28 cellular contexts compared by ENCODE assay signal in genomic region chr19:7006305-7006704, GRCh38. TPM values are rescaled to one million over a fixed set of nuclear protein-coding genes. Genes with fewer than 3 reads are reported as not detected.
"Had no signal": no experiment of that assay in that cellular context is flagged by ENCODE, and none has a peak within 500 bp of the region (broad histone marks: within the 10 kb centered on the region; RNA-seq: fewer than 3 reads in every experiment).

No MANE protein-coding gene starts in this region.

- H3K36me3 Mint-ChIP-seq: brain, memory B cell had no signal

- DNase-seq: activated CD4-positive, alpha-beta T cell treated with anti-CD3 and anti-CD28 coated beads, Interleukin-2, amount 50 U/mL, for 4 hours; activated gamma-delta T cell; aorta; heart right ventricle; left colon; pancreas; psoas muscle; stimulated activated CD4-positive, alpha-beta T cell treated with anti-CD3 and anti-CD28 coated beads, Interleukin-4, amount 100 ng/mL, for 24 hours; stimulated activated naive CD4-positive, alpha-beta T cell treated with Interleukin-2 at 50 U/mL for 16 hours; T1000; upper lobe of left lung had no signal

- H3K4me3 Mint-ChIP-seq: activated T-helper 1 cell treated with anti-CD3 and anti-CD28 coated beads, Interleukin-12 subunit alpha, Interleukin-12 subunit beta, Interleukin-2, Interleukin-4 antibody, amounts not matched to agents 30 ng/mL and 10 ng/mL and 1 ng/mL, durations not matched to agents 14 hours and 24 hours and 36 hours; brain; memory B cell; nephron; WTC11 had no signal

- H3K27me3 ChIP-seq: right atrium auricular region, upper lobe of left lung had no signal

- H3K27ac Mint-ChIP-seq: activated naive CD4-positive, alpha-beta T cell treated with anti-CD3 and anti-CD28 coated beads, Interleukin-2, amount 50 U/mL, for 72 hours; activated T-helper 1 cell treated with anti-CD3 and anti-CD28 coated beads, Interleukin-12 subunit alpha, Interleukin-12 subunit beta, Interleukin-2, Interleukin-4 antibody, amounts not matched to agents 30 ng/mL and 10 ng/mL and 1 ng/mL, durations not matched to agents 14 hours and 24 hours and 36 hours; brain; memory B cell; nephron; WTC11 had no signal

- H3K27ac ChIP-seq: heart right ventricle, pancreas, psoas muscle, right atrium auricular region, upper lobe of left lung had no signal

- H3K4me1 ChIP-seq: pancreas, psoas muscle, right atrium auricular region, upper lobe of left lung had no signal

- H3K4me3 ChIP-seq: heart right ventricle, pancreas, psoas muscle, right atrium auricular region, upper lobe of left lung had no signal

- H3K9me3 ChIP-seq: heart right ventricle, pancreas, psoas muscle, right atrium auricular region, upper lobe of left lung had no signal

- H3K9me3 Mint-ChIP-seq: memory B cell had no signal

- H3K36me3 ChIP-seq: heart right ventricle, pancreas, right atrium auricular region, upper lobe of left lung had no signal

- H3K4me1 Mint-ChIP-seq: brain, nephron, WTC11 had no signal

- ATAC-seq: heart right ventricle, left colon, pancreas, psoas muscle, WTC11 had no signal

RNA-seq across cellular contexts. Expression of gene MBD3L2B, which starts 14.9 kb away (rescaled TPM):
- total RNA-seq: activated naive CD4-positive, alpha-beta T cell treated with anti-CD3 and anti-CD28 coated beads, Interleukin-2, amount 50 U/mL, for 72 hours; activated T-helper 1 cell treated with anti-CD3 and anti-CD28 coated beads, Interleukin-12 subunit alpha, Interleukin-12 subunit beta, Interleukin-2, Interleukin-4 antibody, amounts not matched to agents 30 ng/mL and 10 ng/mL and 1 ng/mL, durations not matched to agents 14 hours and 24 hours and 36 hours; aorta; cardiac septum; chondrocyte; epithelial cell of proximal tubule; fibroblast of villous mesenchyme; heart right ventricle; left colon; lower leg skin; mononuclear cell; myocyte; pancreas; psoas muscle; right atrium auricular region; upper lobe of left lung; WTC11 had no signal
- polyA plus RNA-seq: adipose tissue, aorta, heart right ventricle, keratinocyte, pancreas, psoas muscle had no signal

RNA-seq across cellular contexts. Expression of gene MBD3L5, which starts 24.1 kb away (rescaled TPM):
- total RNA-seq: activated naive CD4-positive, alpha-beta T cell treated with anti-CD3 and anti-CD28 coated beads, Interleukin-2, amount 50 U/mL, for 72 hours; activated T-helper 1 cell treated with anti-CD3 and anti-CD28 coated beads, Interleukin-12 subunit alpha, Interleukin-12 subunit beta, Interleukin-2, Interleukin-4 antibody, amounts not matched to agents 30 ng/mL and 10 ng/mL and 1 ng/mL, durations not matched to agents 14 hours and 24 hours and 36 hours; aorta; cardiac septum; chondrocyte; epithelial cell of proximal tubule; fibroblast of villous mesenchyme; heart right ventricle; left colon; lower leg skin; mononuclear cell; myocyte; pancreas; psoas muscle; right atrium auricular region; upper lobe of left lung; WTC11 had no signal
- polyA plus RNA-seq: adipose tissue, aorta, heart right ventricle, keratinocyte, pancreas, psoas muscle had no signal

RNA-seq across cellular contexts. Expression of gene MBD3L4, which starts 33.7 kb away (rescaled TPM):
- total RNA-seq: activated naive CD4-positive, alpha-beta T cell treated with anti-CD3 and anti-CD28 coated beads, Interleukin-2, amount 50 U/mL, for 72 hours; activated T-helper 1 cell treated with anti-CD3 and anti-CD28 coated beads, Interleukin-12 subunit alpha, Interleukin-12 subunit beta, Interleukin-2, Interleukin-4 antibody, amounts not matched to agents 30 ng/mL and 10 ng/mL and 1 ng/mL, durations not matched to agents 14 hours and 24 hours and 36 hours; aorta; cardiac septum; chondrocyte; epithelial cell of proximal tubule; fibroblast of villous mesenchyme; heart right ventricle; left colon; lower leg skin; mononuclear cell; myocyte; pancreas; psoas muscle; right atrium auricular region; upper lobe of left lung; WTC11 had no signal
- polyA plus RNA-seq: adipose tissue, aorta, heart right ventricle, keratinocyte, pancreas, psoas muscle, thymus had no signal

RNA-seq across cellular contexts. Expression of gene MBD3L2, which starts 42.8 kb away (rescaled TPM):
- total RNA-seq: activated naive CD4-positive, alpha-beta T cell treated with anti-CD3 and anti-CD28 coated beads, Interleukin-2, amount 50 U/mL, for 72 hours; activated T-helper 1 cell treated with anti-CD3 and anti-CD28 coated beads, Interleukin-12 subunit alpha, Interleukin-12 subunit beta, Interleukin-2, Interleukin-4 antibody, amounts not matched to agents 30 ng/mL and 10 ng/mL and 1 ng/mL, durations not matched to agents 14 hours and 24 hours and 36 hours; aorta; cardiac septum; chondrocyte; epithelial cell of proximal tubule; fibroblast of villous mesenchyme; heart right ventricle; left colon; lower leg skin; mononuclear cell; myocyte; pancreas; psoas muscle; right atrium auricular region; upper lobe of left lung; WTC11 had no signal
- polyA plus RNA-seq: adipose tissue, aorta, heart right ventricle, keratinocyte, pancreas, psoas muscle had no signal

RNA-seq across cellular contexts. Expression of gene MBD3L3, which starts 52.2 kb away (rescaled TPM):
- total RNA-seq: activated naive CD4-positive, alpha-beta T cell treated with anti-CD3 and anti-CD28 coated beads, Interleukin-2, amount 50 U/mL, for 72 hours; activated T-helper 1 cell treated with anti-CD3 and anti-CD28 coated beads, Interleukin-12 subunit alpha, Interleukin-12 subunit beta, Interleukin-2, Interleukin-4 antibody, amounts not matched to agents 30 ng/mL and 10 ng/mL and 1 ng/mL, durations not matched to agents 14 hours and 24 hours and 36 hours; aorta; cardiac septum; chondrocyte; epithelial cell of proximal tubule; fibroblast of villous mesenchyme; heart right ventricle; left colon; lower leg skin; mononuclear cell; myocyte; pancreas; psoas muscle; right atrium auricular region; upper lobe of left lung; WTC11 had no signal
- polyA plus RNA-seq: adipose tissue, aorta, heart right ventricle, keratinocyte, pancreas, psoas muscle had no signal
